ENCODE assay signal across 23 cellular contexts in the genomic region with DNA sequence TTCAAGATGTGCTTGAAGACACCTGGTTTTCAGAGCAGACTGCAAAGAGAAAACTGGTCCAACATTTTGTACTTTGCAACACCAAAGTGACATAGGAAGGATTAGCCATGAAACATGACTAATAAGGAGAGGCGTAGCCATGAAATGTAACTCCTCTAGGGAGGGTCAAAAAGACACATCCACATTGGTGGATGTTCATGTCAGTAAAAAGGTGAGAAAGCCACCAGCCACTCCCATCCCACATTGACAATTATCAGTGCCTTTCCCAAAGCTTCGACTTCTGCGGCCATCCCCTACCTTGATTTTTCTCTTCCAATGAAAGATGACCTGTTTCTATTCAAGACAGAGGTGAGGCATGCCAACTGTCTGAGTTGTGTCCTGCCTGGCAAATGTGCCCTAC.
"Had no signal": no experiment of that assay in that cellular context is flagged by ENCODE, and none has a peak within 500 bp of the region (broad histone marks: within the 10 kb centered on the region; RNA-seq: fewer than 3 reads in every experiment).

No MANE protein-coding gene starts in this region.

- H3K36me3 Mint-ChIP-seq: activated naive CD4-positive, alpha-beta T cell treated with anti-CD3 and anti-CD28 coated beads, Interleukin-2, amount 50 U/mL, for 72 hours; naive B cell had no signal

- H3K27ac Mint-ChIP-seq: activated naive CD4-positive, alpha-beta T cell treated with anti-CD3 and anti-CD28 coated beads, Interleukin-2, amount 50 U/mL, for 72 hours; dendritic cell treated with granulocyte-macrophage colony-stimulating factor and Interleukin-4, amounts not matched to agents 40 ng/mL and 50 ng/mL, for 4 days; naive B cell; progenitor cell of endocrine pancreas; stimulated activated naive CD8-positive, alpha-beta T cell treated with anti-CD3 and anti-CD28 coated beads, Interleukin-15, Interleukin-2, amounts not matched to agents 100 ng/mL and 50 ng/mL, for 24 hours had no signal

- H3K4me3 ChIP-seq: adrenal gland, lung, suprapubic skin, transverse colon, uterus had no signal

- H3K27me3 Mint-ChIP-seq: dendritic cell treated with granulocyte-macrophage colony-stimulating factor and Interleukin-4, amounts not matched to agents 40 ng/mL and 50 ng/mL, for 4 days; progenitor cell of endocrine pancreas; stimulated activated naive CD8-positive, alpha-beta T cell treated with anti-CD3 and anti-CD28 coated beads, Interleukin-15, Interleukin-2, amounts not matched to agents 100 ng/mL and 50 ng/mL, for 24 hours had no signal

- H3K9me3 ChIP-seq: adrenal gland, suprapubic skin, transverse colon, uterus had no signal

- DNase-seq: activated CD4-positive, alpha-beta T cell treated with anti-CD3 and anti-CD28 coated beads for 1 hour; activated CD4-positive, alpha-beta T cell treated with anti-CD3 and anti-CD28 coated beads, Interleukin-2, amount 50 U/mL, for 4 hours; activated gamma-delta T cell; adrenal gland; effector memory CD4-positive, alpha-beta T cell; foreskin melanocyte; glutamatergic neuron; hippocampal formation; left colon; naive B cell; stimulated activated CD4-positive, alpha-beta T cell treated with anti-CD3 and anti-CD28 coated beads, Interleukin-12 subunit alpha, Interleukin-12 subunit beta, amount 100 ng/mL, for 4 hours; stimulated activated CD4-positive, alpha-beta T cell treated with anti-CD3 and anti-CD28 coated beads, Interleukin-1b, Interleukin-23, amount 100 ng/mL, for 48 hours; T-helper 2 cell; transverse colon; uterus; WERI-Rb-1 had no signal

- H3K9me3 Mint-ChIP-seq: activated naive CD4-positive, alpha-beta T cell treated with anti-CD3 and anti-CD28 coated beads, Interleukin-2, amount 50 U/mL, for 72 hours; stimulated activated naive CD8-positive, alpha-beta T cell treated with anti-CD3 and anti-CD28 coated beads, Interleukin-15, Interleukin-2, amounts not matched to agents 100 ng/mL and 50 ng/mL, for 24 hours had no signal

- H3K36me3 ChIP-seq: adrenal gland, suprapubic skin, transverse colon, uterus, WERI-Rb-1 had no signal

- H3K4me1 ChIP-seq: adrenal gland, suprapubic skin, transverse colon, uterus had no signal

- H3K4me3 Mint-ChIP-seq: dendritic cell treated with granulocyte-macrophage colony-stimulating factor and Interleukin-4, amounts not matched to agents 40 ng/mL and 50 ng/mL, for 4 days; naive B cell; neural crest cell; stimulated activated naive CD8-positive, alpha-beta T cell treated with anti-CD3 and anti-CD28 coated beads, Interleukin-15, Interleukin-2, amounts not matched to agents 100 ng/mL and 50 ng/mL, for 24 hours had no signal

- H3K4me1 Mint-ChIP-seq: naive B cell had no signal

- H3K27me3 ChIP-seq: adrenal gland, suprapubic skin, transverse colon, uterus had no signal

- H3K27ac ChIP-seq: adrenal gland, suprapubic skin, transverse colon, uterus, WERI-Rb-1 had no signal

- ATAC-seq: activated naive CD4-positive, alpha-beta T cell treated with anti-CD3 and anti-CD28 coated beads, Interleukin-2, amount 50 U/mL, for 72 hours; left colon had no signal
